ENCODE assay signal across 27 cellular contexts in genomic region chr19:33399081-33399744, GRCh38. TPM values are rescaled to one million over a fixed set of nuclear protein-coding genes. Genes with fewer than 3 reads are reported as not detected.
A peak's percentile ranks its signal among the peaks of the same experiment; 100 is the strongest.
DNase-seq lines count a peak whose midpoint lies in the region; ATAC-seq and TF ChIP-seq lines count a peak whose summit lies in the region.
"Had no signal": no experiment of that assay in that cellular context is flagged by ENCODE, and none has a peak within 500 bp of the region (broad histone marks: within the 10 kb centered on the region; RNA-seq: fewer than 3 reads in every experiment).

No MANE protein-coding gene starts in this region.

- ATAC-seq in left cardiac atrium (no peak), heart right ventricle (no peak), right cardiac atrium (no peak), GM21723 (IDR thresholded peaks at IDR 0.05; ENCODE audit: unreplicated experiment) (no peak)
- ATAC-seq: activated CD4-positive, alpha-beta T cell treated with anti-CD3 and anti-CD28 coated beads for 36 hours; activated CD8-positive, alpha-beta T cell treated with anti-CD3 and anti-CD28 coated beads, Interleukin-2, amount 10 ng/mL, durations not matched to agents 7 days and 5 days; naive thymus-derived CD4-positive, alpha-beta T cell had no signal

- TF ChIP-seq EP300 in SK-N-SH (IDR thresholded peaks at IDR 0.05; ENCODE audit: borderline replicate concordance in 1 of 2, low read depth in 1 of 2, low read length in 1 of 2): no peak

- H3F3A ChIP-seq in SK-N-SH (replicated peaks; ENCODE audit: insufficient read depth): no peaks in the 10 kb centered on the region

- no peak for TF ChIP-seq RAD21 in SK-N-SH (IDR thresholded peaks at IDR 0.05; ENCODE audit: low read length)

- no peak overlapping the region for H3K4me2 ChIP-seq in SK-N-SH
- H3K4me2 ChIP-seq: BLaER1 had no signal

- WGBS in heart right ventricle, 2 donors: 95 to 96% methylated on average over 28 of the region's 28 CpGs
- WGBS in right cardiac atrium: 93% methylated on average over 28 of the region's 28 CpGs
- 95% methylated on average over 20 of the region's 28 CpGs for WGBS in SK-N-SH (ENCODE audit: low lambda C conversion rate)

- no peak overlapping the region for H3K27ac ChIP-seq in heart right ventricle
- H3K27ac ChIP-seq in right cardiac atrium (ENCODE audit: low read length): no peak overlapping the region
- H3K27ac ChIP-seq in SK-N-SH (ENCODE audit: low read depth in 2 of 2, low read length in 1 of 2): no peak overlapping the region
- H3K27ac ChIP-seq: adrenal gland, BLaER1, thoracic aorta, vagina had no signal

- TF ChIP-seq CTCF in heart right ventricle (IDR thresholded peaks at IDR 0.05) (no peak), SK-N-SH (IDR thresholded peaks at IDR 0.05) (no peak)

- peaks cover 0 to 3% (median 0%) of the 10 kb centered on the region in 9 donors for H3K36me3 ChIP-seq in heart right ventricle
- no peaks in the 10 kb centered on the region for H3K36me3 ChIP-seq in SK-N-SH (replicated peaks in 1 of 2; ENCODE audit: control insufficient read depth in 1 of 2, insufficient read depth in 2 of 2, low read length in 1 of 2)
- H3K36me3 ChIP-seq: adrenal gland, BLaER1, thoracic aorta, vagina had no signal

- H3K4me1 ChIP-seq in heart right ventricle (peaks cover 6 to 43% (median 38%) of the 10 kb centered on the region in 9 donors), right cardiac atrium (ENCODE audit: control insufficient read depth, insufficient read depth, low read length) (peaks cover 9% of the 10 kb centered on the region), SK-N-SH (ENCODE audit: control insufficient read depth in 1 of 2, insufficient read depth in 2 of 2, low read depth in 1 of 2, low read length in 1 of 2) (no peaks in the 10 kb centered on the region; a peak in 1 of 4 replicates)

- no peak overlapping the region for H3K9ac ChIP-seq in SK-N-SH
- H3K9ac ChIP-seq: BLaER1 had no signal

- DNase-seq in left cardiac atrium (peak; percentile 17), heart right ventricle (no peak), right cardiac atrium (peak in 2 of 3 donors; percentile 39 to 50), posterior cingulate gyrus (peak in 6 of 10 donors; percentile 2 to 70 (median 6)), NCI-H1694 (lab: John Stamatoyannopoulos, UW) (no peak), SK-N-SH (no peak)
- DNase-seq: activated CD4-positive, alpha-beta T cell treated with anti-CD3 and anti-CD28 coated beads for 36 hours; activated CD8-positive, alpha-beta T cell treated with anti-CD3 and anti-CD28 coated beads, Interleukin-2, amount 10 ng/mL, durations not matched to agents 7 days and 5 days; activated gamma-delta T cell; cerebellar nuclear complex; dermis blood vessel endothelial cell; endodermal cell; Karpas-422; NCI-H1417; NCI-H2029 treated with DMSO at 0.1 percent for 48 hours; NCI-H345; NCI-H69; SIG-M5; stimulated activated CD4-positive, alpha-beta T cell treated with anti-CD3 and anti-CD28 coated beads, Interleukin-2, amount 100 ng/mL, for 24 hours; T-helper 9 cell had no signal

- H3K9me2 ChIP-seq in SK-N-SH: no peaks in the 10 kb centered on the region

- H3K79me2 ChIP-seq in SK-N-SH (ENCODE audit: insufficient read depth): no peaks in the 10 kb centered on the region

- H4K20me1 ChIP-seq in SK-N-SH (ENCODE audit: insufficient read depth): no peaks in the 10 kb centered on the region
- H4K20me1 ChIP-seq: BLaER1 had no signal

- H3K4me3 ChIP-seq in heart right ventricle (no peak overlapping the region), right cardiac atrium (ENCODE audit: low read length) (no peak overlapping the region), SK-N-SH (ENCODE audit: low read depth in 2 of 2, low read length in 1 of 2) (no peak overlapping the region)
- H3K4me3 ChIP-seq: adrenal gland, BLaER1, lung, thoracic aorta, vagina had no signal

- no peaks in the 10 kb centered on the region for H3K27me3 ChIP-seq in heart right ventricle
- no peaks in the 10 kb centered on the region for H3K27me3 ChIP-seq in right cardiac atrium (ENCODE audit: control insufficient read depth, insufficient read depth)
- H3K27me3 ChIP-seq in SK-N-SH (ENCODE audit: insufficient read depth): no peaks in the 10 kb centered on the region
- H3K27me3 ChIP-seq: adrenal gland, BLaER1, vagina had no signal

- H3K9me3 ChIP-seq in heart right ventricle: no peaks in the 10 kb centered on the region
- H3K9me3 ChIP-seq in right cardiac atrium (ENCODE audit: control insufficient read depth, low read length): no peaks in the 10 kb centered on the region
- no peaks in the 10 kb centered on the region for H3K9me3 ChIP-seq in SK-N-SH
- H3K9me3 ChIP-seq: adrenal gland, BLaER1, thoracic aorta, vagina had no signal

- no peak overlapping the region for H2AFZ ChIP-seq in SK-N-SH (ENCODE audit: low read depth)

- intact Hi-C loops in left cardiac atrium (cut with DNase I) (no loop called here), heart right ventricle (cut with DNase I) (loop anchor here in 2 of 10 donors (5.0 to 10.0 kb wide), 2 partner anchors 97 to 956 kb away; partner anchors contain the start of gene CEBPA (in 1 of the 2)), right cardiac atrium (cut with DNase I) (no loop called here), posterior cingulate gyrus (cut with DNase I) (no loop called here)

- POLR2A ChIA-PET in SK-N-SH (lab: Yijun Ruan, JAX): no interaction called here

- CTCF ChIA-PET in SK-N-SH (lab: Yijun Ruan, JAX): interaction anchor here (1.1 to 22.5 kb wide), 6 partner anchors 7 to 379 kb away, joined by 4 to 511 read pairs (median 8); partner anchors contain the start of gene CEBPA

TF ChIP-seq in SK-N-SH, 30 proteins besides CTCF, POLR2A, EP300 and RAD21:
- TF ChIP-seq MXI1 (IDR thresholded peaks at IDR 0.05; ENCODE audit: low read depth, low read length) (no peak), REST (IDR thresholded peaks at IDR 0.05; ENCODE audit: low read depth, low read length) (no peak), SMC3 (IDR thresholded peaks at IDR 0.05; ENCODE audit: low read depth, low read length) (no peak), IRF3 (IDR thresholded peaks at IDR 0.05; ENCODE audit: low read depth, low read length) (no peak), TCF12 (IDR thresholded peaks at IDR 0.05) (no peak), FOXJ3 (CRISPR knock-in tag; IDR thresholded peaks at IDR 0.05) (no peak)
TF ChIP-seq in SK-N-SH: peak in this region for 0.

RNA-seq across cellular contexts. Expression of gene CEBPG, which starts 25.7 kb away (rescaled TPM):
- total RNA-seq in left cardiac atrium (10 to 100 TPM; 16.6 to 21.0 TPM), heart right ventricle (10 to 100 TPM; 10.4 to 19.4 (median 13.4) TPM), right cardiac atrium (10 to 100 TPM; 13.1 to 18.3 (median 15.7) TPM)
- polyA plus RNA-seq in heart right ventricle (10 to 100 TPM; 15.0 to 22.2 TPM), right cardiac atrium (12.7 TPM), SK-N-SH (2012; rRNA removed) (9.1 and 9.5 TPM in 2 replicates)
- 10.7 and 12.3 TPM in 2 replicates for polyA plus RNA-seq in SK-N-SH (2012; cell fraction: cytosol; rRNA removed)
- polyA plus RNA-seq in SK-N-SH (2012; cell fraction: nucleus; rRNA removed): 6.8 and 9.6 TPM in 2 replicates

Comparison
In these comparisons a context has a peak if more than half of its experiments do, and no peak if none do; other contexts are left out.
1. DNase-seq: peak in left cardiac atrium (single experiment), right cardiac atrium (2 of 3) and posterior cingulate gyrus (6 of 10); none in heart right ventricle (0 of 2), NCI-H1694 (single experiment) and SK-N-SH (single experiment).